In genomic region chr15:101042320-101042719, GRCh38 we compare ENCODE assay signal across 18 cellular contexts.
A peak's percentile ranks its signal among the peaks of the same experiment; 100 is the strongest.
DNase-seq lines count a peak whose midpoint lies in the region; ATAC-seq and TF ChIP-seq lines count a peak whose summit lies in the region.
"Had no signal": no experiment of that assay in that cellular context is flagged by ENCODE, and none has a peak within 500 bp of the region (broad histone marks: within the 10 kb centered on the region; RNA-seq: fewer than 3 reads in every experiment).

No MANE protein-coding gene starts in this region.

- no peak overlapping the region for H2BK12ac ChIP-seq in H9 (ENCODE audit: insufficient read length, low read depth, low read length)

- DNase-seq in H9 (peak; percentile 10), colonic mucosa (peak; percentile 6), omental fat pad (ENCODE audit: low spot score) (peak; percentile 18), upper lobe of right lung (peak; percentile 26), NCI-H2171 (lab: John Stamatoyannopoulos, UW) (no peak)
- DNase-seq in stimulated activated naive CD4-positive, alpha-beta T cell treated with Interleukin-2 at 50 U/mL for 16 hours (lab: John Stamatoyannopoulos, UW) = no peak
- DNase-seq: activated CD4-positive, alpha-beta T cell treated with anti-CD3 and anti-CD28 coated beads for 1 hour; activated naive CD4-positive, alpha-beta T cell; Calu3; Kasumi-1; NCI-H1436 treated with DMSO at 0.1 percent for 48 hours; stimulated activated naive CD4-positive, alpha-beta T cell; T-helper 17 cell; thyroid gland had no signal

- intact Hi-C loops in colonic mucosa (cut with DNase I) = no loop called here
- intact Hi-C loops in upper lobe of right lung (cut with DNase I) = no loop called here

- H3K36me3 ChIP-seq in colonic mucosa (no peaks in the 10 kb centered on the region), upper lobe of right lung (peaks cover 18% of the 10 kb centered on the region)
- H3K36me3 ChIP-seq: thyroid gland had no signal

- no CpG with 5 or more reads among the region's 4 CpGs for WGBS in H9 (ENCODE audit: extremely low coverage, insufficient read length, low lambda C conversion rate)

- H4K20me1 ChIP-seq in H9 (ENCODE audit: control insufficient read depth, insufficient read depth, insufficient read length) = no peaks in the 10 kb centered on the region

- H3K23me2 ChIP-seq in H9 (ENCODE audit: insufficient read length, low read depth, low read length, poor library complexity, severe bottlenecking) = no peaks in the 10 kb centered on the region

- no peak overlapping the region for H4K5ac ChIP-seq in H9 (ENCODE audit: insufficient read length, low read depth, low read length)

- no peak overlapping the region for H3K27ac ChIP-seq in H9 (ENCODE audit: insufficient read length, low read depth, low read length)
- H3K27ac ChIP-seq in colonic mucosa = no peak overlapping the region
- H3K27ac ChIP-seq in upper lobe of right lung = no peak overlapping the region
- H3K27ac ChIP-seq: RWPE1, thyroid gland had no signal

- H2BK20ac ChIP-seq in H9 (ENCODE audit: low read depth, low read length, poor library complexity, severe bottlenecking) = no peak overlapping the region

- TF ChIP-seq CTCF in H9 (conservative IDR thresholded peaks at IDR 0.05) (no peak), colonic mucosa (IDR thresholded peaks at IDR 0.05) (no peak), omental fat pad (IDR thresholded peaks at IDR 0.05) (no peak), upper lobe of right lung (IDR thresholded peaks at IDR 0.05) (no peak)

- no peaks in the 10 kb centered on the region; a peak in 1 of 5 replicates for H3K9me3 Mint-ChIP-seq in H9

- ATAC-seq in omental fat pad (ENCODE audit: low FRiP score) (no peak), upper lobe of right lung (no peak), GM21717 (IDR thresholded peaks at IDR 0.05; ENCODE audit: unreplicated experiment) (no peak)
- ATAC-seq: HepG2, T-helper 17 cell had no signal

- no peaks in the 10 kb centered on the region for H3K9me3 ChIP-seq in H9 (ENCODE audit: control insufficient read depth, low read depth, low read length)
- no peaks in the 10 kb centered on the region for H3K9me3 ChIP-seq in colonic mucosa
- H3K9me3 ChIP-seq in upper lobe of right lung = no peaks in the 10 kb centered on the region
- H3K9me3 ChIP-seq: thyroid gland had no signal

- peaks cover 21 to 31% of the 10 kb centered on the region in 2 experiments for H3K4me1 Mint-ChIP-seq in H9

- H3K14ac ChIP-seq in H9 (ENCODE audit: insufficient read depth, low read length) = no peak overlapping the region

- H3K9ac ChIP-seq in H9 (ENCODE audit: extremely low read depth, insufficient read length, low read length) (no peak overlapping the region), colonic mucosa (ENCODE audit: low read depth in 2 of 2, low read length in 2 of 2) (no peak overlapping the region)
- H3K9ac ChIP-seq: SK-N-SH had no signal

- H3K4me2 ChIP-seq in H9 (ENCODE audit: insufficient read depth, insufficient read length, low read length) = no peak overlapping the region
- H3K4me2 ChIP-seq: SK-N-SH had no signal

- no peak overlapping the region for H2BK15ac ChIP-seq in H9 (ENCODE audit: low read depth, low read length)

- no peak overlapping the region for H3K18ac ChIP-seq in H9 (ENCODE audit: insufficient read length, low read depth, low read length)

- H3K27me3 ChIP-seq in H9 (ENCODE audit: insufficient read depth, low read length) (no peaks in the 10 kb centered on the region), colonic mucosa (no peaks in the 10 kb centered on the region), upper lobe of right lung (no peaks in the 10 kb centered on the region)
- H3K27me3 ChIP-seq: thyroid gland had no signal

- H3T11ph ChIP-seq in H9 (ENCODE audit: low read length) = no peak overlapping the region

- H4K91ac ChIP-seq in H9 (ENCODE audit: insufficient read length, low read depth, low read length) = no peak overlapping the region

- H3K79me1 ChIP-seq in H9 (ENCODE audit: insufficient read depth, low read depth, low read length, poor library complexity, severe bottlenecking) = no peaks in the 10 kb centered on the region

- H3K56ac ChIP-seq in H9 (ENCODE audit: insufficient read length, low read depth, low read length) = no peak overlapping the region

- H3K27me3 Mint-ChIP-seq in H9 (ENCODE audit: low read depth) = peaks cover 33% of the 10 kb centered on the region

- no peak overlapping the region for H3K4ac ChIP-seq in H9 (ENCODE audit: low read depth, low read length)

- no peak overlapping the region for H3K4me3 ChIP-seq in colonic mucosa
- no peak overlapping the region for H3K4me3 ChIP-seq in upper lobe of right lung
- H3K4me3 ChIP-seq: thyroid gland had no signal

- H3K4me3 Mint-ChIP-seq in H9 = no peak overlapping the region
- H3K4me3 Mint-ChIP-seq: T-helper 17 cell had no signal

- no peaks in the 10 kb centered on the region for H3K79me2 ChIP-seq in H9 (ENCODE audit: insufficient read depth, low read length)

- H2AFZ ChIP-seq in H9 (ENCODE audit: low read length) = no peak overlapping the region

- H3K27ac Mint-ChIP-seq in H9 = no peak overlapping the region
- H3K27ac Mint-ChIP-seq: T-helper 17 cell had no signal

- no peak overlapping the region for H2AK5ac ChIP-seq in H9 (ENCODE audit: insufficient read length, low read length)

- no peak overlapping the region for H4K8ac ChIP-seq in H9 (replicated peaks; ENCODE audit: insufficient read length, low read depth, low read length)

- no peak overlapping the region for H2BK120ac ChIP-seq in H9 (ENCODE audit: low read depth, low read length, poor library complexity, severe bottlenecking)

- no peaks in the 10 kb centered on the region for H3K36me3 Mint-ChIP-seq in H9 (ENCODE audit: insufficient read depth in 1 of 3, low read depth in 3 of 3)

- H3K4me1 ChIP-seq in H9 (ENCODE audit: insufficient read depth, low read length) (no peaks in the 10 kb centered on the region), colonic mucosa (no peaks in the 10 kb centered on the region), upper lobe of right lung (no peaks in the 10 kb centered on the region)
- H3K4me1 ChIP-seq: thyroid gland had no signal

- H3K23ac ChIP-seq in H9 (ENCODE audit: insufficient read length, low read depth, low read length) = no peak overlapping the region

- H2BK5ac ChIP-seq in H9 (ENCODE audit: insufficient read length, low read length) = no peak overlapping the region

Comparison
In these comparisons a context has a peak if more than half of its experiments do, and no peak if none do; other contexts are left out.
1. DNase-seq: peak in H9 (single experiment), colonic mucosa (single experiment), omental fat pad (single experiment) and upper lobe of right lung (single experiment); none in NCI-H2171 (single experiment) and stimulated activated naive CD4-positive, alpha-beta T cell treated with Interleukin-2 at 50 U/mL for 16 hours (single experiment).